In the genomic region with DNA sequence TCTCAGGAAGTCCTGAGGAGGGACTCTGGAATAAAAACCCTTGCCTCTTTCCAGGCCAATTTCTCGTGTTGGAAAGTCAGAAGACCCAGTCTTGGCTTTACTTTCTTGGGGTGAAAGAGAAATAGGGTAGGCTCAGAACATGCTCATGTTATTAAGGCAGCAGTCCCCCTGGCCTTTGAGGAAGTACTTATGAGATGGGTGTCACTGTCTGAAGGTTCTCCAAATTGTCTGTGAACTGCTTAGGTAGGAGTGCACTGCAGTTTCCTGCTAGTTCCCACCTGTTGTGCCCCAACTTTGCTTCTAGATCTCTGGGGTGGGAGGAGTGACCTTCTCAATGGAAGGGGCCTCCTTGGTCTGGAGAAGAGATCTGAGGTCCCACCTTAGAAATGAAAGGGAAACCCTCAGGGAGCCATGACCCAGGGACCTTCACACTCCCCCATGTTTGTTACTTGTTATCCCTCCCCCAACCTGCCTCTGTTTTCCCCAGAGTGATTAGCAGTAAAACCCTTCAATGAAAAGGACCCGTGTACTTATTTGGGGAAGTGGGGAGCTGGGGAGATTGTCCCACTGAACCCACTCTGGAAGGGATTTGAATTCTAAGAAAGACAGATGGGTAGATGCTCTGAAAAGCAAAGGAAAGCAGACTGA, we compare ENCODE assay signal across 22 cellular contexts. TPM values are rescaled to one million over a fixed set of nuclear protein-coding genes. Genes with fewer than 3 reads are reported as not detected.
A peak's percentile ranks its signal among the peaks of the same experiment; 100 is the strongest.
DNase-seq lines count a peak whose midpoint lies in the region; ATAC-seq and TF ChIP-seq lines count a peak whose summit lies in the region.
"Had no signal": no experiment of that assay in that cellular context is flagged by ENCODE, and none has a peak within 500 bp of the region (broad histone marks: within the 10 kb centered on the region; RNA-seq: fewer than 3 reads in every experiment).

No MANE protein-coding gene starts in this region.

- H3K27me3 Mint-ChIP-seq in HFFc6 (ENCODE audit: insufficient read depth) (no peaks in the 10 kb centered on the region), naive B cell (no peaks in the 10 kb centered on the region)
- no peaks in the 10 kb centered on the region for H3K27me3 Mint-ChIP-seq in activated naive CD8-positive, alpha-beta T cell treated with anti-CD3 and anti-CD28 coated beads, Interleukin-2, amount 50 U/mL, for 24 hours
- H3K27me3 Mint-ChIP-seq: CD4-positive, CD25-positive, alpha-beta regulatory T cell had no signal

- no peak overlapping the region for H3K9ac ChIP-seq in trophoblast cell (ENCODE audit: low read length)
- H3K9ac ChIP-seq: GM23248, SK-N-SH had no signal

- no peak for DNase-seq in HFFc6
- DNase-seq in NB4 (ENCODE audit: low read depth), result peak; percentile 9
- no peak for DNase-seq in activated naive CD8-positive, alpha-beta T cell treated with anti-CD3 and anti-CD28 coated beads, Interleukin-2, amount 50 U/mL, for 24 hours
- no peak for DNase-seq in naive B cell
- no peak for DNase-seq in SK-N-DZ (ENCODE audit: low spot score)
- DNase-seq in NCI-H128 (lab: John Stamatoyannopoulos, UW; ENCODE audit: unreplicated experiment), result no peak
- no peak for DNase-seq in trophoblast cell
- DNase-seq: CD4-positive, CD25-positive, alpha-beta regulatory T cell; COR-L47; DMS 273 treated with DMSO at 0.1 percent for 48 hours; DMS79 treated with DMSO at 0.1 percent for 48 hours; H9; NCI-H1105; NCI-H2029 treated with DMSO at 0.1 percent for 48 hours; NCI-H2171 treated with DMSO at 0.1 percent for 48 hours; NCI-H526; RPMI8226; SHP77; SK-N-SH had no signal

- peak overlapping the region; percentile 19; the same call in 1 of the 2 replicates for H3K27ac Mint-ChIP-seq in HFFc6
- H3K27ac Mint-ChIP-seq in activated naive CD8-positive, alpha-beta T cell treated with anti-CD3 and anti-CD28 coated beads, Interleukin-2, amount 50 U/mL, for 24 hours, result peak overlapping the region; percentile 4
- H3K27ac Mint-ChIP-seq in naive B cell, result peak overlapping the region; percentile 71 to 91 (median 82)
- H3K27ac Mint-ChIP-seq: H9 had no signal

- H3K9me3 Mint-ChIP-seq in HFFc6 (peaks cover 9% of the 10 kb centered on the region), naive B cell (peaks cover 0 to 4% (median 0%) of the 10 kb centered on the region in 7 donors)
- peaks cover 4% of the 10 kb centered on the region for H3K9me3 Mint-ChIP-seq in activated naive CD8-positive, alpha-beta T cell treated with anti-CD3 and anti-CD28 coated beads, Interleukin-2, amount 50 U/mL, for 24 hours

- no CpG with 5 or more reads among the region's 2 CpGs for WGBS in trophoblast cell (ENCODE audit: extremely low coverage, insufficient coverage, insufficient read length)

- H3K27ac ChIP-seq in trophoblast cell (ENCODE audit: low read depth, low read length), result no peak overlapping the region
- H3K27ac ChIP-seq: GM23248, PC-9 had no signal

- H3K4me2 ChIP-seq in trophoblast cell (ENCODE audit: low read length), result no peak overlapping the region
- H3K4me2 ChIP-seq: PC-9, SK-N-SH had no signal

- peaks cover 5% of the 10 kb centered on the region for H3K9me3 ChIP-seq in trophoblast cell (ENCODE audit: insufficient read depth, low read depth, low read length)
- H3K9me3 ChIP-seq: SK-N-SH had no signal

- no peak overlapping the region for H3K4me3 ChIP-seq in NB4 (ENCODE audit: low read depth, low read length)
- H3K4me3 ChIP-seq in trophoblast cell (ENCODE audit: low read depth, low read length), result no peak overlapping the region
- H3K4me3 ChIP-seq: GM23248, PC-9 had no signal

- H3K36me3 Mint-ChIP-seq in HFFc6 (ENCODE audit: low read depth) (peaks cover 48% of the 10 kb centered on the region), naive B cell (peaks cover 6 to 8% of the 10 kb centered on the region in 2 donors)
- peaks cover 41% of the 10 kb centered on the region for H3K36me3 Mint-ChIP-seq in activated naive CD8-positive, alpha-beta T cell treated with anti-CD3 and anti-CD28 coated beads, Interleukin-2, amount 50 U/mL, for 24 hours (ENCODE audit: low read depth)

- peaks cover 9 to 17% of the 10 kb centered on the region in 2 experiments for H3K36me3 ChIP-seq in trophoblast cell (ENCODE audit: control insufficient read depth in 1 of 2, insufficient read depth in 2 of 2, low read length in 2 of 2)

- no peak overlapping the region for H2BK120ac ChIP-seq in trophoblast cell (ENCODE audit: insufficient read depth, low read length, poor library complexity)

- H3K4me3 Mint-ChIP-seq in HFFc6, result no peak overlapping the region
- H3K4me3 Mint-ChIP-seq in activated naive CD8-positive, alpha-beta T cell treated with anti-CD3 and anti-CD28 coated beads, Interleukin-2, amount 50 U/mL, for 24 hours, result no peak overlapping the region
- H3K4me3 Mint-ChIP-seq in naive B cell, result peak overlapping the region in 4 of 8 donors; percentile 2 to 48 (median 9)
- H3K4me3 Mint-ChIP-seq: CD4-positive, CD25-positive, alpha-beta regulatory T cell; H9 had no signal

- H3K14ac ChIP-seq in trophoblast cell (ENCODE audit: low read length), result no peak overlapping the region

- TF ChIP-seq POLR2A in NB4 (IDR thresholded peaks at IDR 0.05; ENCODE audit: extremely low read depth, insufficient read length), result no peak

- no peak overlapping the region for H3K18ac ChIP-seq in trophoblast cell (ENCODE audit: low read length)

- no peaks in the 10 kb centered on the region for H3K27me3 ChIP-seq in trophoblast cell (ENCODE audit: insufficient read depth, low read length)

- no peak overlapping the region for H4K91ac ChIP-seq in trophoblast cell (ENCODE audit: low read depth, low read length)

- H3K79me1 ChIP-seq in trophoblast cell (ENCODE audit: low read length), result no peaks in the 10 kb centered on the region

- no peak overlapping the region for H4K8ac ChIP-seq in trophoblast cell (ENCODE audit: low read depth, low read length)

- H3K4me1 ChIP-seq in trophoblast cell (ENCODE audit: control insufficient read depth in 1 of 2, insufficient read depth in 2 of 2, low read length in 2 of 2), result peaks cover 3% of the 10 kb centered on the region in 2 experiments

- H3K4me1 Mint-ChIP-seq in HFFc6 (ENCODE audit: low read depth), result peaks cover 35% of the 10 kb centered on the region
- peaks cover 25% of the 10 kb centered on the region for H3K4me1 Mint-ChIP-seq in activated naive CD8-positive, alpha-beta T cell treated with anti-CD3 and anti-CD28 coated beads, Interleukin-2, amount 50 U/mL, for 24 hours
- H3K4me1 Mint-ChIP-seq in naive B cell, result peaks cover 32 to 48% (median 47%) of the 10 kb centered on the region in 3 donors

- no peak overlapping the region for H2BK5ac ChIP-seq in trophoblast cell (ENCODE audit: low read depth, low read length, poor library complexity)

- H2AFZ ChIP-seq in trophoblast cell (ENCODE audit: insufficient read depth, low read length, poor library complexity), result no peak overlapping the region
- H2AFZ ChIP-seq: GM23248, PC-9 had no signal

- no peak overlapping the region for H3K4ac ChIP-seq in trophoblast cell (ENCODE audit: low read depth, low read length)

- no peak for ATAC-seq in activated naive CD8-positive, alpha-beta T cell treated with anti-CD3 and anti-CD28 coated beads, Interleukin-2, amount 50 U/mL, for 24 hours
- ATAC-seq in naive B cell (ENCODE audit: low read depth in 2 of 2), result peak; percentile 77 to 78
- ATAC-seq in HG02852 (IDR thresholded peaks at IDR 0.05; ENCODE audit: unreplicated experiment), result no peak

- TF ChIP-seq CTCF in HFFc6 (IDR thresholded peaks at IDR 0.05) (no peak), NB4 (IDR thresholded peaks at IDR 0.05; ENCODE audit: low read depth, low read length) (no peak)

- H3K79me2 ChIP-seq in trophoblast cell (ENCODE audit: control insufficient read depth, insufficient read depth, low read length, poor library complexity), result peaks cover 2% of the 10 kb centered on the region

- no peak overlapping the region for H3K23ac ChIP-seq in trophoblast cell (ENCODE audit: low read length)

- no peak overlapping the region for H2BK12ac ChIP-seq in trophoblast cell (ENCODE audit: low read length)

- H2AK5ac ChIP-seq in trophoblast cell (ENCODE audit: low read length), result no peak overlapping the region

- no peak overlapping the region for H4K12ac ChIP-seq in trophoblast cell (ENCODE audit: low read depth, low read length)

RNA-seq across cellular contexts. Expression of gene ZNF691, which starts 5.7 kb away (rescaled TPM):
- total RNA-seq in HFFc6 (2021; fragmentation: NEBNext Ultra II Directional; extraction: Animal tissue kit (Norgen Biotek cat#: 25700)), result 1 to 10 TPM; 4.3 to 5.8 (median 5.4) TPM
- 10 to 100 TPM in 2 of 6 donors, 1 to 10 TPM in 3, not detected in 1; 6.2 to 13.4 (median 9.4) TPM for polyA plus RNA-seq in naive B cell (ENCODE audit: low read depth in 6 of 6)
- 16.5 and 18.0 TPM in 2 replicates for polyA plus RNA-seq in SK-N-DZ (2014; cell fraction: cytosol; rRNA removed)
- polyA plus RNA-seq in SK-N-DZ (2014; cell fraction: nucleus; rRNA removed), result 14.4 and 18.7 TPM in 2 replicates
- 5.8 and 6.3 TPM in 2 replicates for polyA plus RNA-seq in trophoblast cell (2013)

RNA-seq across cellular contexts. Expression of gene SVBP, which starts 34.9 kb away (rescaled TPM):
- 10 to 100 TPM in 5 of 6 experiments, 1 to 10 TPM in 1; 9.6 to 17.8 (median 14.7) TPM for total RNA-seq in HFFc6 (2021; fragmentation: NEBNext Ultra II Directional; extraction: Animal tissue kit (Norgen Biotek cat#: 25700))
- polyA plus RNA-seq in naive B cell (ENCODE audit: low read depth in 6 of 6), result 10 to 100 TPM; 51.0 to 73.2 (median 65.8) TPM
- 45.2 and 53.1 TPM in 2 replicates for polyA plus RNA-seq in SK-N-DZ (2014; cell fraction: cytosol; rRNA removed)
- 17.9 and 33.6 TPM in 2 replicates for polyA plus RNA-seq in SK-N-DZ (2014; cell fraction: nucleus; rRNA removed)
- 47.5 and 50.1 TPM in 2 replicates for polyA plus RNA-seq in trophoblast cell (2013)

RNA-seq across cellular contexts. Expression of gene ERMAP, which starts 35.2 kb away (rescaled TPM):
- total RNA-seq in HFFc6 (2021; fragmentation: NEBNext Ultra II Directional; extraction: Animal tissue kit (Norgen Biotek cat#: 25700)), result 10 to 100 TPM in 3 of 6 experiments, 1 to 10 TPM in 3; 8.9 to 12.3 (median 10.4) TPM
- 1 to 10 TPM in 5 of 6 donors, not detected in 1; 2.2 to 3.7 (median 2.6) TPM for polyA plus RNA-seq in naive B cell (ENCODE audit: low read depth in 6 of 6)
- polyA plus RNA-seq in SK-N-DZ (2014; cell fraction: cytosol; rRNA removed), result 1.2 and 1.3 TPM in 2 replicates
- 0.80 and 2.0 TPM in 2 replicates for polyA plus RNA-seq in SK-N-DZ (2014; cell fraction: nucleus; rRNA removed)
- polyA plus RNA-seq in trophoblast cell (2013), result 2.9 and 3.2 TPM in 2 replicates

Comparison
In these comparisons a context has a peak if more than half of its experiments do, and no peak if none do; other contexts are left out.
1. H3K27ac Mint-ChIP-seq: peak in every context shown above with its lines; median percentile 82 in naive B cell; 19 in HFFc6; 4 in activated naive CD8-positive, alpha-beta T cell treated with anti-CD3 and anti-CD28 coated beads, Interleukin-2, amount 50 U/mL, for 24 hours.
2. ATAC-seq: peak in naive B cell (2 of 2); none in activated naive CD8-positive, alpha-beta T cell treated with anti-CD3 and anti-CD28 coated beads, Interleukin-2, amount 50 U/mL, for 24 hours (single experiment) and HG02852 (single experiment).